ENCODE assay signal across 12 cellular contexts in genomic region chr9:96515629-96516470, GRCh38.
DNase-seq lines count a peak whose midpoint lies in the region; ATAC-seq and TF ChIP-seq lines count a peak whose summit lies in the region.
"Had no signal": no experiment of that assay in that cellular context is flagged by ENCODE, and none has a peak within 500 bp of the region (broad histone marks: within the 10 kb centered on the region; RNA-seq: fewer than 3 reads in every experiment).

No MANE protein-coding gene starts in this region.

- TF ChIP-seq POLR2A in gastroesophageal sphincter (IDR thresholded peaks at IDR 0.05), result no peak

- H3K36me3 ChIP-seq in gastroesophageal sphincter (peaks cover 0 to 54% of the 10 kb centered on the region in 2 donors), MG63 (no peaks in the 10 kb centered on the region)

- H3K9me3 ChIP-seq in gastroesophageal sphincter (no peaks in the 10 kb centered on the region), MG63 (no peaks in the 10 kb centered on the region)

- no peak for TF ChIP-seq EP300 in gastroesophageal sphincter (IDR thresholded peaks at IDR 0.05)

- ATAC-seq in gastroesophageal sphincter, result peak; percentile 72
- ATAC-seq in HG02938 (IDR thresholded peaks at IDR 0.05; ENCODE audit: unreplicated experiment), result no peak
- ATAC-seq: activated CD8-positive, alpha-beta T cell treated with anti-CD3 and anti-CD28 coated beads for 36 hours had no signal

- H3K4me3 Mint-ChIP-seq in activated naive CD4-positive, alpha-beta T cell treated with anti-CD3 and anti-CD28 coated beads for 36 hours, result no peak overlapping the region
- H3K4me3 Mint-ChIP-seq in osteocyte (ENCODE audit: unreplicated experiment), result no peak overlapping the region
- H3K4me3 Mint-ChIP-seq: activated CD8-positive, alpha-beta T cell treated with anti-CD3 and anti-CD28 coated beads for 36 hours had no signal

- no peak for DNase-seq in activated naive CD4-positive, alpha-beta T cell treated with anti-CD3 and anti-CD28 coated beads for 36 hours
- DNase-seq in activated naive CD4-positive, alpha-beta T cell treated with anti-CD3 and anti-CD28 coated beads, Interleukin-2, amount 50 U/mL, for 16 hours, result no peak
- DNase-seq in osteocyte (ENCODE audit: extremely low spot score, unreplicated experiment), result no peak
- no peak for DNase-seq in SKM-1 (lab: John Stamatoyannopoulos, UW; ENCODE audit: unreplicated experiment)
- DNase-seq in MG63, result no peak
- no peak for DNase-seq in mucosa of gallbladder (ENCODE audit: low spot score)
- DNase-seq: activated CD8-positive, alpha-beta T cell treated with anti-CD3 and anti-CD28 coated beads for 36 hours; activated effector memory CD4-positive, alpha-beta T cell treated with Interleukin-2 at 50 U/mL for 16 hours; NCI-H1930; NK-92 treated with Interleukin-12 subunit alpha and Interleukin-12 subunit beta, amount 100 ng/mL, for 24 hours had no signal

- intact Hi-C loops in activated naive CD4-positive, alpha-beta T cell treated with anti-CD3 and anti-CD28 coated beads for 36 hours (cut with micrococcal nuclease), result no loop called here

- H3K36me3 Mint-ChIP-seq in activated naive CD4-positive, alpha-beta T cell treated with anti-CD3 and anti-CD28 coated beads for 36 hours (ENCODE audit: low read depth), result no peaks in the 10 kb centered on the region
- H3K36me3 Mint-ChIP-seq in osteocyte (ENCODE audit: unreplicated experiment), result peaks cover 4% of the 10 kb centered on the region

- peaks cover 0 to 12% (median 3%) of the 10 kb centered on the region in 3 donors for H3K4me1 ChIP-seq in gastroesophageal sphincter

- H3K27ac ChIP-seq in gastroesophageal sphincter, result peak overlapping the region in 3 of 4 donors; percentile 27 to 64 (median 61)

- H3K9me3 Mint-ChIP-seq in activated naive CD4-positive, alpha-beta T cell treated with anti-CD3 and anti-CD28 coated beads for 36 hours, result no peaks in the 10 kb centered on the region
- no peaks in the 10 kb centered on the region for H3K9me3 Mint-ChIP-seq in osteocyte (ENCODE audit: unreplicated experiment)
- H3K9me3 Mint-ChIP-seq: activated CD8-positive, alpha-beta T cell treated with anti-CD3 and anti-CD28 coated beads for 36 hours had no signal

- CTCF ChIA-PET in activated naive CD4-positive, alpha-beta T cell treated with anti-CD3 and anti-CD28 coated beads for 36 hours (lab: Charles Lee), result no interaction called here

- H3K27ac Mint-ChIP-seq in activated naive CD4-positive, alpha-beta T cell treated with anti-CD3 and anti-CD28 coated beads for 36 hours, result peak overlapping the region; percentile 18
- H3K27ac Mint-ChIP-seq in osteocyte (ENCODE audit: unreplicated experiment), result peak overlapping the region; percentile 62
- H3K27ac Mint-ChIP-seq: activated CD8-positive, alpha-beta T cell treated with anti-CD3 and anti-CD28 coated beads for 36 hours had no signal

- WGBS in gastroesophageal sphincter (ENCODE audit: low coverage in 1 of 2), 2 donors, result 52 to 75% methylated on average over 4 of the region's 4 CpGs

- H3K27me3 Mint-ChIP-seq in activated naive CD4-positive, alpha-beta T cell treated with anti-CD3 and anti-CD28 coated beads for 36 hours (ENCODE audit: low read depth), result no peaks in the 10 kb centered on the region
- H3K27me3 Mint-ChIP-seq in osteocyte (ENCODE audit: unreplicated experiment), result no peaks in the 10 kb centered on the region
- H3K27me3 Mint-ChIP-seq: activated CD8-positive, alpha-beta T cell treated with anti-CD3 and anti-CD28 coated beads for 36 hours had no signal

- H3K4me3 ChIP-seq in gastroesophageal sphincter, result no peak overlapping the region
- no peak overlapping the region for H3K4me3 ChIP-seq in MG63

- TF ChIP-seq CTCF in gastroesophageal sphincter (IDR thresholded peaks at IDR 0.05) (no peak), osteocyte (IDR thresholded peaks at IDR 0.05) (no peak)

- no peaks in the 10 kb centered on the region for H3K27me3 ChIP-seq in gastroesophageal sphincter
- H3K27me3 ChIP-seq in MG63, result no peaks in the 10 kb centered on the region

- no peaks in the 10 kb centered on the region for H3K4me1 Mint-ChIP-seq in activated naive CD4-positive, alpha-beta T cell treated with anti-CD3 and anti-CD28 coated beads for 36 hours (ENCODE audit: low read depth)
- H3K4me1 Mint-ChIP-seq in osteocyte (ENCODE audit: unreplicated experiment), result peaks cover 37% of the 10 kb centered on the region
